Comparison of ENCODE assay signal across 28 cellular contexts in the genomic region with DNA sequence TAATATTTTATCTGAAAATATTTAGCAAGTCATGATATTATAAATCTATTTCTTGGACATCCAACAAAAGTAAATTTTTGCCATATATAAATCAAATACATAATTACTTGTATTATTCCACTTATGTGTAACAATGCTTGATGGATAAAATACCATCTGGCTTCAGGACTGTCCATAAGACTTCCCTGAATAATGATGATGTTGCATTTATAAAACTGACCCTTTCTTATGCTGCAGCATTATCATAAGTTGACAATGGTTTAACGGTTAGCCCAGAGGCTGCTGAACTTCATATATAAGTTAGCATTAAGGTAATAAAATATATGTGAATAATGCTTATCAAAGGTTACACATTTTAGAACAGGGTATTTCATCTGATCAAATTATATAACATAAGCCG.
"Had no signal": no experiment of that assay in that cellular context is flagged by ENCODE, and none has a peak within 500 bp of the region (broad histone marks: within the 10 kb centered on the region; RNA-seq: fewer than 3 reads in every experiment).

No MANE protein-coding gene starts in this region.

- H3K36me3 Mint-ChIP-seq: mesothelial cell of epicardium; naive thymus-derived CD4-positive, alpha-beta T cell; stimulated activated memory B cell treated with anti-CD40 and anti-IgM and Interleukin-4, amounts not matched to agents 10 μg/mL and 1 μg/mL and 100 μg/mL, for 72 hours had no signal

- H3K4me3 Mint-ChIP-seq: mesothelial cell of epicardium; naive thymus-derived CD4-positive, alpha-beta T cell; nephron; stimulated activated memory B cell treated with anti-CD40 and anti-IgM and Interleukin-4, amounts not matched to agents 10 μg/mL and 1 μg/mL and 100 μg/mL, for 72 hours had no signal

- H3K27ac Mint-ChIP-seq: mesothelial cell of epicardium; naive thymus-derived CD4-positive, alpha-beta T cell; stimulated activated memory B cell treated with anti-CD40 and anti-IgM and Interleukin-4, amounts not matched to agents 10 μg/mL and 1 μg/mL and 100 μg/mL, for 72 hours had no signal

- H3K27me3 ChIP-seq: dorsolateral prefrontal cortex, gastroesophageal sphincter, heart left ventricle, left lung, right atrium auricular region, sigmoid colon, spleen, tibial nerve, upper lobe of left lung had no signal

- H3K9me3 ChIP-seq: gastroesophageal sphincter, heart left ventricle, left lung, prostate gland, right atrium auricular region, sigmoid colon, spleen, thoracic aorta, tibial nerve, upper lobe of left lung had no signal

- H3K4me3 ChIP-seq: dorsolateral prefrontal cortex, gastroesophageal sphincter, heart left ventricle, left lung, prostate gland, right atrium auricular region, sigmoid colon, spleen, thoracic aorta, tibial nerve, upper lobe of left lung had no signal

- H3K4me1 ChIP-seq: gastroesophageal sphincter, left lung, prostate gland, sigmoid colon, spleen, upper lobe of left lung had no signal

- ATAC-seq: esophagus mucosa; gastroesophageal sphincter; heart left ventricle; left cardiac atrium; left lung; naive thymus-derived CD4-positive, alpha-beta T cell; stimulated activated memory B cell treated with anti-CD40 and anti-IgM and Interleukin-4, amounts not matched to agents 10 μg/mL and 1 μg/mL and 100 μg/mL, for 72 hours; stimulated activated naive CD8-positive, alpha-beta T cell treated with anti-CD3 and anti-CD28 coated beads, Interleukin-15, Interleukin-2, amounts not matched to agents 100 U/mL and 50 U/mL, for 24 hours had no signal

- H3K27me3 Mint-ChIP-seq: naive thymus-derived CD4-positive, alpha-beta T cell; stimulated activated memory B cell treated with anti-CD40 and anti-IgM and Interleukin-4, amounts not matched to agents 10 μg/mL and 1 μg/mL and 100 μg/mL, for 72 hours had no signal

- DNase-seq: dorsolateral prefrontal cortex; effector CD4-positive, alpha-beta T cell; foreskin fibroblast; heart left ventricle; hippocampal formation; left cardiac atrium; left lung; mesenchymal stem cell; naive thymus-derived CD4-positive, alpha-beta T cell; nucleus accumbens; sigmoid colon; spleen; stimulated activated CD4-positive, alpha-beta T cell treated with anti-CD3 and anti-CD28 coated beads, Interleukin-4, amount 100 ng/mL, for 4 hours; stimulated activated naive CD8-positive, alpha-beta T cell treated with anti-CD3 and anti-CD28 coated beads, Interleukin-15, Interleukin-2, amounts not matched to agents 100 U/mL and 50 U/mL, for 24 hours; substantia nigra; upper lobe of left lung had no signal

- H3K36me3 ChIP-seq: gastroesophageal sphincter, heart left ventricle, left lung, prostate gland, right atrium auricular region, sigmoid colon, spleen, thoracic aorta, tibial nerve, upper lobe of left lung had no signal

- FAIRE-seq: colon, urothelium cell line had no signal

- H3K27ac ChIP-seq: dorsolateral prefrontal cortex, epithelial cell of prostate, gastroesophageal sphincter, heart left ventricle, left lung, prostate gland, right atrium auricular region, sigmoid colon, spleen, thoracic aorta, tibial nerve, upper lobe of left lung had no signal

- H3K9me3 Mint-ChIP-seq: mesothelial cell of epicardium, nephron had no signal

- H3K4me1 Mint-ChIP-seq: naive thymus-derived CD4-positive, alpha-beta T cell; stimulated activated memory B cell treated with anti-CD40 and anti-IgM and Interleukin-4, amounts not matched to agents 10 μg/mL and 1 μg/mL and 100 μg/mL, for 72 hours had no signal
